Comparison of ENCODE assay signal across 17 cellular contexts in genomic region chr14:50222061-50222613, GRCh38. TPM values are rescaled to one million over a fixed set of nuclear protein-coding genes. Genes with fewer than 3 reads are reported as not detected.
DNase-seq lines count a peak whose midpoint lies in the region; ATAC-seq, FAIRE-seq and TF ChIP-seq lines count a peak whose summit lies in the region.
"Had no signal": no experiment of that assay in that cellular context is flagged by ENCODE, and none has a peak within 500 bp of the region (broad histone marks: within the 10 kb centered on the region; RNA-seq: fewer than 3 reads in every experiment).

No MANE protein-coding gene starts in this region.

- H3K27ac ChIP-seq in HepG2 (ENCODE audit: extremely low read length, insufficient read depth, low read length) (no peak overlapping the region), right lobe of liver (no peak overlapping the region), coronary artery (no peak overlapping the region), Peyer's patch (no peak overlapping the region)
- H3K27ac ChIP-seq: neural progenitor cell, SK-N-MC had no signal

- H3K4me2 ChIP-seq in HepG2 (ENCODE audit: low read depth, low read length): no peak overlapping the region
- H3K4me2 ChIP-seq: neural progenitor cell had no signal

- DNase-seq in HepG2 (ENCODE audit: low spot score): no peak
- DNase-seq in right lobe of liver: no peak
- no peak for DNase-seq in immature natural killer cell
- DNase-seq in coronary artery (ENCODE audit: low spot score): no peak
- no peak for DNase-seq in foreskin melanocyte
- DNase-seq in Peyer's patch: no peak
- DNase-seq: activated CD4-positive, alpha-beta T cell treated with anti-CD3 and anti-CD28 coated beads, Interleukin-2, amount 50 U/mL, for 1 hour; activated T-cell treated with anti-CD3 and anti-CD28 coated beads, Interleukin-2, amount 50 U/mL, for 4 hours; amniotic stem cell; NCI-H1048; NCI-H69 had no signal

- TF ChIP-seq POLR2A in HepG2 (IDR thresholded peaks at IDR 0.05; ENCODE audit: insufficient read depth in 1 of 2, low read depth in 2 of 2, low read length in 2 of 2) (no peak), right lobe of liver (IDR thresholded peaks at IDR 0.05) (no peak), Peyer's patch (IDR thresholded peaks at IDR 0.05) (no peak)

- no peak overlapping the region for H3K4me3 Mint-ChIP-seq in activated naive CD8-positive, alpha-beta T cell
- no peak overlapping the region for H3K4me3 Mint-ChIP-seq in immature natural killer cell
- H3K4me3 Mint-ChIP-seq: activated T-cell treated with anti-CD3 and anti-CD28 coated beads, Interleukin-2, amount 50 U/mL, for 4 hours; neural progenitor cell had no signal

- no peak overlapping the region for H3K9ac ChIP-seq in HepG2 (ENCODE audit: insufficient read depth, low read depth, low read length)
- H3K9ac ChIP-seq: neural progenitor cell had no signal

- TF ChIP-seq RAD21 in HepG2 (CRISPR knock-in tag; IDR thresholded peaks at IDR 0.05): no peak

- H3K27me3 ChIP-seq in HepG2 (ENCODE audit: control insufficient read depth in 1 of 2, insufficient read depth in 2 of 2, low read length in 2 of 2) (no peaks in the 10 kb centered on the region), right lobe of liver (no peaks in the 10 kb centered on the region), Peyer's patch (no peaks in the 10 kb centered on the region)
- H3K27me3 ChIP-seq: neural progenitor cell had no signal

- peak overlapping the region; percentile 67 for H3K27ac Mint-ChIP-seq in activated naive CD8-positive, alpha-beta T cell
- peak overlapping the region; percentile 2 to 60 (median 47) for H3K27ac Mint-ChIP-seq in immature natural killer cell
- H3K27ac Mint-ChIP-seq: neural progenitor cell had no signal

- no peaks in the 10 kb centered on the region for H3K9me3 Mint-ChIP-seq in activated naive CD8-positive, alpha-beta T cell (ENCODE audit: low read depth)
- no peaks in the 10 kb centered on the region for H3K9me3 Mint-ChIP-seq in immature natural killer cell
- H3K9me3 Mint-ChIP-seq: activated T-cell treated with anti-CD3 and anti-CD28 coated beads, Interleukin-2, amount 50 U/mL, for 4 hours; neural progenitor cell had no signal

- 67% methylated on average over 1 of the region's 1 CpG for WGBS in HepG2 (ENCODE audit: low lambda C conversion rate)
- 91% methylated on average over 1 of the region's 1 CpG for WGBS in right lobe of liver (ENCODE audit: insufficient coverage, low coverage, low lambda C conversion rate, missing lambda C conversion rate)

- no peak for TF ChIP-seq CTCF in HepG2 (CRISPR knock-in tag; IDR thresholded peaks at IDR 0.05)
- TF ChIP-seq CTCF in right lobe of liver (IDR thresholded peaks at IDR 0.05): no peak
- TF ChIP-seq CTCF in coronary artery (IDR thresholded peaks at IDR 0.05): no peak
- no peak for TF ChIP-seq CTCF in Peyer's patch (IDR thresholded peaks at IDR 0.05)

- no peak for FAIRE-seq in HepG2 (lab: Jason Lieb, UNC)
- FAIRE-seq: GM18507 had no signal

- peaks cover 60% of the 10 kb centered on the region for H3K79me2 ChIP-seq in HepG2 (ENCODE audit: insufficient read depth, low read length)

- POLR2A ChIA-PET in HepG2 (lab: Yijun Ruan, JAX): no interaction called here

- BruUV-seq in HepG2 (replicated peaks; lab: Mats Ljungman, UMichigan): no TSS peak

- CTCF ChIA-PET in HepG2 (lab: Yijun Ruan, JAX; ENCODE audit: low intra/inter-chr PET ratio, low total read pairs): no interaction called here

- H3K4me1 ChIP-seq in HepG2 (ENCODE audit: insufficient read depth, low read length) (peaks cover 31% of the 10 kb centered on the region), right lobe of liver (peaks cover 0 to 22% (median 4%) of the 10 kb centered on the region in 4 donors), Peyer's patch (peaks cover 0 to 23% (median 4%) of the 10 kb centered on the region in 4 donors)

- H3K4me1 Mint-ChIP-seq in activated naive CD8-positive, alpha-beta T cell (ENCODE audit: low read depth): peaks cover 51% of the 10 kb centered on the region
- peaks cover 61 to 89% of the 10 kb centered on the region in 2 donors for H3K4me1 Mint-ChIP-seq in immature natural killer cell

- in situ Hi-C loops in HepG2 (cut with HindIII; ENCODE audit: extremely low pct_ligation_motif_present, low pct_unique_long_range_greater_than_20kb): no loop called here

- H3K9me3 ChIP-seq in HepG2 (ENCODE audit: low read length) (no peaks in the 10 kb centered on the region), right lobe of liver (no peaks in the 10 kb centered on the region), Peyer's patch (no peaks in the 10 kb centered on the region)

- H3K36me3 Mint-ChIP-seq in activated naive CD8-positive, alpha-beta T cell: peaks cover 8% of the 10 kb centered on the region
- peaks cover 0 to 5% (median 3%) of the 10 kb centered on the region in 3 donors for H3K36me3 Mint-ChIP-seq in immature natural killer cell

- H2AFZ ChIP-seq in HepG2 (ENCODE audit: low read length): no peak overlapping the region
- H2AFZ ChIP-seq: neural progenitor cell had no signal

- intact Hi-C loops in HepG2 (cut with micrococcal nuclease; ENCODE audit: unreplicated experiment) (loop anchor here (10.0 kb wide), 1 partner anchor 357 kb away; no protein-coding TSS in a partner anchor), right lobe of liver (cut with DNase I) (no loop called here)

- H3K27me3 Mint-ChIP-seq in activated naive CD8-positive, alpha-beta T cell: no peaks in the 10 kb centered on the region
- H3K27me3 Mint-ChIP-seq in immature natural killer cell (ENCODE audit: low read depth in 3 of 3): peaks cover 0 to 2% (median 0%) of the 10 kb centered on the region in 3 donors

- H3K4me3 ChIP-seq in HepG2 (replicated peaks in 1 of 3; ENCODE audit: insufficient read depth in 1 of 3, low read depth in 2 of 3, low read length in 3 of 3): no peak overlapping the region
- H3K4me3 ChIP-seq in right lobe of liver: no peak overlapping the region
- no peak overlapping the region for H3K4me3 ChIP-seq in coronary artery
- no peak overlapping the region for H3K4me3 ChIP-seq in Peyer's patch
- H3K4me3 ChIP-seq: lung, neural progenitor cell, SK-N-MC had no signal

- TF ChIP-seq EP300 in HepG2 (IDR thresholded peaks at IDR 0.05; ENCODE audit: low read depth in 2 of 2, low read length in 2 of 2) (no peak), HepG2 (CRISPR knock-in tag; IDR thresholded peaks at IDR 0.05; ENCODE audit: borderline replicate concordance) (no peak)

- ATAC-seq in HepG2 (no peak), right lobe of liver (no peak), HG02885 (IDR thresholded peaks at IDR 0.05; ENCODE audit: poor library complexity, unreplicated experiment) (no peak)
- ATAC-seq: activated T-cell treated with anti-CD3 and anti-CD28 coated beads, Interleukin-2, amount 50 U/mL, for 4 hours had no signal

- H4K20me1 ChIP-seq in HepG2 (ENCODE audit: insufficient read depth, low read length): no peaks in the 10 kb centered on the region

- no peaks in the 10 kb centered on the region for H3K36me3 ChIP-seq in HepG2 (replicated peaks in 1 of 2; ENCODE audit: control insufficient read depth in 1 of 2, insufficient read depth in 2 of 2, low read length in 2 of 2)
- H3K36me3 ChIP-seq in right lobe of liver: no peaks in the 10 kb centered on the region
- H3K36me3 ChIP-seq in Peyer's patch: no peaks in the 10 kb centered on the region
- H3K36me3 ChIP-seq: neural progenitor cell had no signal

TF ChIP-seq in HepG2, 621 proteins besides CTCF, POLR2A, EP300 and RAD21:
- TF ChIP-seq MAFK (conservative IDR thresholded peaks at IDR 0.05 in 1 of 2, IDR thresholded peaks at IDR 0.05 in 1 of 2; ENCODE audit: low read length in 2 of 2) (peak; percentile 72 to 85), MAFF (IDR thresholded peaks at IDR 0.05; ENCODE audit: low read depth, low read length) (peak; percentile 80), ZFP91 (CRISPR knock-in tag; IDR thresholded peaks at IDR 0.05; ENCODE audit: borderline replicate concordance) (no peak)

RNA-seq across cellular contexts. Expression of gene SOS2, which starts 9.2 kb away (rescaled TPM):
- total RNA-seq in HepG2 (2016; rRNA removed; fragmentation: Illumina TruSeq; extraction: Trizol) (12.1 and 14.9 TPM in 2 replicates), right lobe of liver (10 to 100 TPM in 3 of 6 experiments, 1 to 10 TPM in 3; 9.0 to 12.4 (median 10.3) TPM), Peyer's patch (10 to 100 TPM; 41.7 to 57.1 (median 53.9) TPM)
- total RNA-seq in HepG2 (2016; cell fraction: cytosol; rRNA removed; fragmentation: Illumina TruSeq; extraction: Trizol; ENCODE audit: low read depth): 5.2 and 6.4 TPM in 2 replicates
- 11.5 and 13.8 TPM in 2 replicates for total RNA-seq in HepG2 (2016; cell fraction: insoluble cytoplasmic fraction; rRNA removed; fragmentation: Illumina TruSeq; extraction: Trizol)
- total RNA-seq in HepG2 (2016; cell fraction: membrane; rRNA removed; fragmentation: Illumina TruSeq; extraction: Trizol): 7.3 and 7.9 TPM in 2 replicates
- 14.5 and 15.8 TPM in 2 replicates for total RNA-seq in HepG2 (2016; cell fraction: nucleus; rRNA removed; fragmentation: Illumina TruSeq; extraction: Trizol)
- polyA plus RNA-seq in HepG2 (2011; rRNA removed) (8.8 and 9.3 TPM in 2 replicates), immature natural killer cell (10 to 100 TPM; 13.8 to 15.5 (median 14.3) TPM)
- polyA plus RNA-seq in HepG2 (2011; cell fraction: cytosol; rRNA removed): 3.6 and 6.0 TPM in 2 replicates
- 4.3 and 5.0 TPM in 2 replicates for polyA plus RNA-seq in HepG2 (2011; cell fraction: nucleus; rRNA removed)
- polyA plus RNA-seq in HepG2 (2012): 8.1 and 8.2 TPM in 2 replicates
- polyA plus RNA-seq in HepG2 (2016; cell fraction: cytosol; fragmentation: Illumina TruSeq; extraction: Trizol; ENCODE audit: low read depth): 0.43 and 0.45 TPM in 2 replicates
- 11.6 and 11.8 TPM in 2 replicates for polyA plus RNA-seq in HepG2 (2016; cell fraction: insoluble cytoplasmic fraction; fragmentation: Illumina TruSeq; extraction: Trizol; ENCODE audit: low read depth)
- 2.4 and 3.1 TPM in 2 replicates for polyA plus RNA-seq in HepG2 (2016; cell fraction: membrane; fragmentation: Illumina TruSeq; extraction: Trizol; ENCODE audit: low read depth)
- polyA plus RNA-seq in HepG2 (2016; cell fraction: nucleus; fragmentation: Illumina TruSeq; extraction: Trizol; ENCODE audit: insufficient read depth, low read depth): 11.0 and 11.2 TPM in 2 replicates
- polyA minus RNA-seq in HepG2 (2011; rRNA and poly(A)+ RNA removed; ENCODE audit: low replicate concordance): 7.3 and 7.9 TPM in 2 replicates
- polyA minus RNA-seq in HepG2 (2011; cell fraction: cytosol; rRNA and poly(A)+ RNA removed): 10.0 and 11.1 TPM in 2 replicates
- 39.7 and 43.0 TPM in 2 replicates for polyA minus RNA-seq in HepG2 (2011; cell fraction: nucleus; rRNA and poly(A)+ RNA removed)
